ENCODE assay signal across 20 cellular contexts in genomic region chr12:19802915-19803314, GRCh38.
DNase-seq lines count a peak whose midpoint lies in the region; ATAC-seq and TF ChIP-seq lines count a peak whose summit lies in the region.
"Had no signal": no experiment of that assay in that cellular context is flagged by ENCODE, and none has a peak within 500 bp of the region (broad histone marks: within the 10 kb centered on the region; RNA-seq: fewer than 3 reads in every experiment).

No MANE protein-coding gene starts in this region.

- no peaks in the 10 kb centered on the region for H3K27me3 Mint-ChIP-seq in activated naive CD8-positive, alpha-beta T cell
- H3K27me3 Mint-ChIP-seq in activated naive CD8-positive, alpha-beta T cell treated with anti-CD3 and anti-CD28 coated beads for 36 hours = no peaks in the 10 kb centered on the region
- no peaks in the 10 kb centered on the region for H3K27me3 Mint-ChIP-seq in stimulated activated naive CD8-positive, alpha-beta T cell treated with anti-CD3 and anti-CD28 coated beads, Interleukin-15, Interleukin-2, amounts not matched to agents 100 ng/mL and 50 ng/mL, for 24 hours
- H3K27me3 Mint-ChIP-seq in stimulated activated naive CD8-positive, alpha-beta T cell treated with anti-CD3 and anti-CD28 coated beads, Interleukin-15, amount 100 ng/mL, for 72 hours = no peaks in the 10 kb centered on the region
- H3K27me3 Mint-ChIP-seq: B cell; CD4-positive, CD25-positive, alpha-beta regulatory T cell had no signal

- intact Hi-C loops in ascending aorta (cut with DNase I) = loop anchor here (5.0 kb wide), 1 partner anchor 44 kb away; no protein-coding TSS in a partner anchor

- H3K4me3 Mint-ChIP-seq in activated naive CD8-positive, alpha-beta T cell = no peak overlapping the region
- no peak overlapping the region for H3K4me3 Mint-ChIP-seq in activated naive CD8-positive, alpha-beta T cell treated with anti-CD3 and anti-CD28 coated beads for 36 hours
- no peak overlapping the region for H3K4me3 Mint-ChIP-seq in stimulated activated naive CD8-positive, alpha-beta T cell treated with anti-CD3 and anti-CD28 coated beads, Interleukin-15, Interleukin-2, amounts not matched to agents 100 ng/mL and 50 ng/mL, for 24 hours
- H3K4me3 Mint-ChIP-seq in stimulated activated naive CD8-positive, alpha-beta T cell treated with anti-CD3 and anti-CD28 coated beads, Interleukin-15, amount 100 ng/mL, for 72 hours = no peak overlapping the region
- H3K4me3 Mint-ChIP-seq: B cell; CD4-positive, CD25-positive, alpha-beta regulatory T cell; CD8-positive, alpha-beta T cell; HFFc6 had no signal

- no peaks in the 10 kb centered on the region for H3K27me3 ChIP-seq in ascending aorta
- H3K27me3 ChIP-seq: BLaER1 had no signal

- H3K36me3 ChIP-seq in ascending aorta = no peaks in the 10 kb centered on the region
- H3K36me3 ChIP-seq: BLaER1, HAP-1 had no signal

- no peak overlapping the region for H3K4me3 ChIP-seq in ascending aorta
- H3K4me3 ChIP-seq: BLaER1, HAP-1 had no signal

- H3K9me3 ChIP-seq in ascending aorta = no peaks in the 10 kb centered on the region
- H3K9me3 ChIP-seq: BLaER1, Caco-2, HAP-1 had no signal

- H3K36me3 Mint-ChIP-seq in activated naive CD8-positive, alpha-beta T cell = no peaks in the 10 kb centered on the region
- no peaks in the 10 kb centered on the region for H3K36me3 Mint-ChIP-seq in activated naive CD8-positive, alpha-beta T cell treated with anti-CD3 and anti-CD28 coated beads for 36 hours
- H3K36me3 Mint-ChIP-seq in stimulated activated naive CD8-positive, alpha-beta T cell treated with anti-CD3 and anti-CD28 coated beads, Interleukin-15, Interleukin-2, amounts not matched to agents 100 ng/mL and 50 ng/mL, for 24 hours (ENCODE audit: low read depth) = no peaks in the 10 kb centered on the region
- H3K36me3 Mint-ChIP-seq: CD4-positive, CD25-positive, alpha-beta regulatory T cell; CD8-positive, alpha-beta T cell had no signal

- DNase-seq in DMS53 (lab: John Stamatoyannopoulos, UW) (peak; percentile 10), DMS53 treated with DMSO at 0.1 percent for 48 hours (lab: John Stamatoyannopoulos, UW; ENCODE audit: unreplicated experiment) (no peak), ascending aorta (ENCODE audit: low spot score in 2 of 2) (no peak)
- no peak for DNase-seq in activated naive CD8-positive, alpha-beta T cell treated with anti-CD3 and anti-CD28 coated beads for 36 hours
- DNase-seq in stimulated activated naive CD8-positive, alpha-beta T cell treated with anti-CD3 and anti-CD28 coated beads, Interleukin-15, amount 100 ng/mL, for 72 hours = no peak
- DNase-seq: Caco-2; CD4-positive, CD25-positive, alpha-beta regulatory T cell; CD8-positive, alpha-beta T cell; DMS153; DMS79 treated with DMSO at 0.1 percent for 48 hours; GF-D8; GOT3; HFFc6 had no signal

- no peaks in the 10 kb centered on the region for H3K9me3 Mint-ChIP-seq in activated naive CD8-positive, alpha-beta T cell (ENCODE audit: low read depth)
- H3K9me3 Mint-ChIP-seq in activated naive CD8-positive, alpha-beta T cell treated with anti-CD3 and anti-CD28 coated beads for 36 hours = peaks cover 1% of the 10 kb centered on the region
- no peaks in the 10 kb centered on the region for H3K9me3 Mint-ChIP-seq in stimulated activated naive CD8-positive, alpha-beta T cell treated with anti-CD3 and anti-CD28 coated beads, Interleukin-15, Interleukin-2, amounts not matched to agents 100 ng/mL and 50 ng/mL, for 24 hours
- H3K9me3 Mint-ChIP-seq in stimulated activated naive CD8-positive, alpha-beta T cell treated with anti-CD3 and anti-CD28 coated beads, Interleukin-15, amount 100 ng/mL, for 72 hours = no peaks in the 10 kb centered on the region
- H3K9me3 Mint-ChIP-seq: HFFc6 had no signal

- H3K4me1 Mint-ChIP-seq in activated naive CD8-positive, alpha-beta T cell (ENCODE audit: low read depth) = peaks cover 20% of the 10 kb centered on the region
- H3K4me1 Mint-ChIP-seq in activated naive CD8-positive, alpha-beta T cell treated with anti-CD3 and anti-CD28 coated beads for 36 hours = peaks cover 27% of the 10 kb centered on the region
- peaks cover 51% of the 10 kb centered on the region for H3K4me1 Mint-ChIP-seq in stimulated activated naive CD8-positive, alpha-beta T cell treated with anti-CD3 and anti-CD28 coated beads, Interleukin-15, Interleukin-2, amounts not matched to agents 100 ng/mL and 50 ng/mL, for 24 hours (ENCODE audit: low read depth)
- H3K4me1 Mint-ChIP-seq in stimulated activated naive CD8-positive, alpha-beta T cell treated with anti-CD3 and anti-CD28 coated beads, Interleukin-15, amount 100 ng/mL, for 72 hours = peaks cover 18% of the 10 kb centered on the region
- H3K4me1 Mint-ChIP-seq: B cell had no signal

- H3K27ac Mint-ChIP-seq in activated naive CD8-positive, alpha-beta T cell = peak overlapping the region; percentile 41
- no peak overlapping the region for H3K27ac Mint-ChIP-seq in activated naive CD8-positive, alpha-beta T cell treated with anti-CD3 and anti-CD28 coated beads for 36 hours
- peak overlapping the region; percentile 17 for H3K27ac Mint-ChIP-seq in stimulated activated naive CD8-positive, alpha-beta T cell treated with anti-CD3 and anti-CD28 coated beads, Interleukin-15, Interleukin-2, amounts not matched to agents 100 ng/mL and 50 ng/mL, for 24 hours
- no peak overlapping the region for H3K27ac Mint-ChIP-seq in stimulated activated naive CD8-positive, alpha-beta T cell treated with anti-CD3 and anti-CD28 coated beads, Interleukin-15, amount 100 ng/mL, for 72 hours
- H3K27ac Mint-ChIP-seq: B cell; CD4-positive, CD25-positive, alpha-beta regulatory T cell; CD8-positive, alpha-beta T cell; HFFc6 had no signal

- peak overlapping the region in 1 of 2 donors; percentile 82 for H3K27ac ChIP-seq in ascending aorta
- H3K27ac ChIP-seq: 22Rv1, BLaER1, C4-2B had no signal

- peaks cover 2 to 22% of the 10 kb centered on the region in 2 donors for H3K4me1 ChIP-seq in ascending aorta
- H3K4me1 ChIP-seq: BLaER1, Caco-2, HAP-1 had no signal

- no peak for TF ChIP-seq CTCF in ascending aorta (IDR thresholded peaks at IDR 0.05)

- no peak for ATAC-seq in stimulated activated naive CD8-positive, alpha-beta T cell treated with anti-CD3 and anti-CD28 coated beads, Interleukin-15, amount 100 ng/mL, for 72 hours
- ATAC-seq: CD8-positive, alpha-beta T cell had no signal

Comparison
In these comparisons a context has a peak if more than half of its experiments do, and no peak if none do; other contexts are left out.
1. H3K27ac Mint-ChIP-seq: peak in activated naive CD8-positive, alpha-beta T cell (single experiment) and stimulated activated naive CD8-positive, alpha-beta T cell treated with anti-CD3 and anti-CD28 coated beads, Interleukin-15, Interleukin-2, amounts not matched to agents 100 ng/mL and 50 ng/mL, for 24 hours (single experiment); none in activated naive CD8-positive, alpha-beta T cell treated with anti-CD3 and anti-CD28 coated beads for 36 hours (single experiment) and stimulated activated naive CD8-positive, alpha-beta T cell treated with anti-CD3 and anti-CD28 coated beads, Interleukin-15, amount 100 ng/mL, for 72 hours (0 of 2).